ENCODE assay signal across 19 cellular contexts in genomic region chr2:150885774-150886386, GRCh38.
A peak's percentile ranks its signal among the peaks of the same experiment; 100 is the strongest.
DNase-seq lines count a peak whose midpoint lies in the region; ATAC-seq, FAIRE-seq and TF ChIP-seq lines count a peak whose summit lies in the region.
"Had no signal": no experiment of that assay in that cellular context is flagged by ENCODE, and none has a peak within 500 bp of the region (broad histone marks: within the 10 kb centered on the region; RNA-seq: fewer than 3 reads in every experiment).

No MANE protein-coding gene starts in this region.

- no peak for ATAC-seq in HG03045 (IDR thresholded peaks at IDR 0.05; ENCODE audit: unreplicated experiment)
- ATAC-seq: A549, K562 had no signal

- H2BK12ac ChIP-seq in H1 (ENCODE audit: low read depth, low read length): no peak overlapping the region

- H3K27ac Mint-ChIP-seq in mesothelial cell of epicardium: peak overlapping the region; percentile 68
- H3K27ac Mint-ChIP-seq: CD4-positive, CD25-positive, alpha-beta regulatory T cell; H9 had no signal

- H3K79me2 ChIP-seq in H1 (ENCODE audit: control insufficient read depth in 1 of 2, insufficient read depth in 2 of 2, low read length in 2 of 2): no peaks in the 10 kb centered on the region

- H3K9me3 Mint-ChIP-seq in mesothelial cell of epicardium: peaks cover 6% of the 10 kb centered on the region
- H3K9me3 Mint-ChIP-seq: H9 had no signal

- TF ChIP-seq RAD21 in H1 (IDR thresholded peaks at IDR 0.05 in 1 of 2, conservative IDR thresholded peaks at IDR 0.05 in 1 of 2; ENCODE audit: low read depth in 2 of 2, low read length in 2 of 2): no peak

- no peak overlapping the region for H3K4me3 Mint-ChIP-seq in mesothelial cell of epicardium
- H3K4me3 Mint-ChIP-seq: CD4-positive, CD25-positive, alpha-beta regulatory T cell; H9 had no signal

- no peak overlapping the region for H2BK20ac ChIP-seq in H1 (ENCODE audit: low read length)

- H3K23ac ChIP-seq in H1 (ENCODE audit: insufficient read length): no peak overlapping the region

- no TSS peak for BruUV-seq in A673 (replicated peaks; lab: Mats Ljungman, UMichigan)

- H4K20me1 ChIP-seq in H1 (replicated peaks in 1 of 2; ENCODE audit: control insufficient read depth in 1 of 2, insufficient read depth in 2 of 2, low read length in 2 of 2): no peaks in the 10 kb centered on the region

- H2BK120ac ChIP-seq in H1 (replicated peaks; ENCODE audit: low read depth, low read length): no peak overlapping the region

- H3K27me3 ChIP-seq in A673 (replicated peaks; ENCODE audit: insufficient read depth, low read depth, low read length, poor library complexity): no peaks in the 10 kb centered on the region
- H3K27me3 ChIP-seq in H1 (replicated peaks in 1 of 4; ENCODE audit: control insufficient read depth in 3 of 4, extremely low read depth in 1 of 4, insufficient read depth in 3 of 4, low read length in 3 of 4): peaks cover 0 to 2% (median 0%) of the 10 kb centered on the region in 4 experiments; a peak in 2 of 7 replicates
- no peaks in the 10 kb centered on the region for H3K27me3 ChIP-seq in tibial artery

- no peak for TF ChIP-seq POLR2A in H1 (IDR thresholded peaks at IDR 0.05; ENCODE audit: control extremely low read depth in 1 of 2, low read depth in 2 of 2, low read length in 2 of 2)

- H3K4me3 ChIP-seq in A673 (ENCODE audit: low read depth, low read length, poor library complexity, severe bottlenecking) (no peak overlapping the region), H1 (ENCODE audit: extremely low read depth in 1 of 4, insufficient read depth in 2 of 4, low read depth in 3 of 4, low read length in 4 of 4) (no peak overlapping the region), tibial artery (no peak overlapping the region)
- H3K4me3 ChIP-seq: A549, K562 had no signal

- H3K4ac ChIP-seq in H1 (replicated peaks; ENCODE audit: insufficient read length, low read depth, low read length): no peak overlapping the region

- CTCF ChIA-PET in A673 (lab: Charles Lee): no interaction called here
- CTCF ChIA-PET in H1 (lab: Charles Lee; ENCODE audit: partially characterized antibody): interaction anchor here (0.6 kb wide), 1 partner anchor 126 kb away, joined by 3 read pairs; no protein-coding TSS in a partner anchor

- H3K27me3 Mint-ChIP-seq in mesothelial cell of epicardium (ENCODE audit: low read depth): no peaks in the 10 kb centered on the region
- H3K27me3 Mint-ChIP-seq: CD4-positive, CD25-positive, alpha-beta regulatory T cell had no signal

- no peaks in the 10 kb centered on the region for H3K23me2 ChIP-seq in H1 (ENCODE audit: low read depth, low read length)

- H2AK5ac ChIP-seq in H1 (ENCODE audit: low read depth, low read length): no peak overlapping the region

- no peak overlapping the region for H4K91ac ChIP-seq in H1 (replicated peaks; ENCODE audit: insufficient read length, low read length)

- intact Hi-C loops in A673 (cut with micrococcal nuclease; ENCODE audit: unreplicated experiment): no loop called here
- intact Hi-C loops in tibial artery (cut with DNase I; ENCODE audit: low total_unique reads): no loop called here

- 89% methylated on average over 3 of the region's 3 CpGs; no CpG with 5 or more reads in 1 of the 2 experiments for WGBS in H1 (ENCODE audit: extremely low coverage in 1 of 2, insufficient coverage in 1 of 2, insufficient read length in 1 of 2, insufficient replicate concordance in 2 of 2, low coverage in 1 of 2, low lambda C conversion rate in 2 of 2, missing lambda C conversion rate in 1 of 2), 2 experiments

- no peak overlapping the region for H4K8ac ChIP-seq in H1 (ENCODE audit: extremely low read depth, insufficient read depth, low read length)

- H3K36me3 Mint-ChIP-seq in mesothelial cell of epicardium: no peaks in the 10 kb centered on the region
- H3K36me3 Mint-ChIP-seq: CD4-positive, CD25-positive, alpha-beta regulatory T cell had no signal

- no peak overlapping the region for H3K56ac ChIP-seq in H1 (replicated peaks; ENCODE audit: insufficient read length, low read depth, low read length)

- peaks cover 10% of the 10 kb centered on the region for H3K4me1 Mint-ChIP-seq in mesothelial cell of epicardium
- H3K4me1 Mint-ChIP-seq: CD4-positive, CD25-positive, alpha-beta regulatory T cell had no signal

- POLR2A ChIA-PET in A673 (lab: Charles Lee; ENCODE audit: low non-redundant PET): no interaction called here
- POLR2A ChIA-PET in H1 (lab: Charles Lee; ENCODE audit: partially characterized antibody): no interaction called here

- peak; percentile 57 for DNase-seq in A673 (ENCODE audit: low spot score)
- DNase-seq in SK-N-DZ (ENCODE audit: low spot score): peak; percentile 97
- DNase-seq in H1 (ENCODE audit: low read depth in 1 of 2, low spot score in 2 of 2): no peak
- DNase-seq in mesothelial cell of epicardium (ENCODE audit: low spot score in 2 of 2, unreplicated experiment in 2 of 2): no peak
- no peak for DNase-seq in tibial artery
- DNase-seq in activated CD4-positive, CD25-positive, alpha-beta regulatory T cell (lab: John Stamatoyannopoulos, UW): no peak
- no peak for DNase-seq in DMS153 (lab: John Stamatoyannopoulos, UW)
- DNase-seq: C1 segment of cervical spinal cord; Caco-2; CD4-positive, CD25-positive, alpha-beta regulatory T cell; DMS79 treated with DMSO at 0.1 percent for 48 hours; GF-D8; GOT3; H9 had no signal

- H3K9me3 ChIP-seq in A673 (ENCODE audit: low read depth, low read length, poor library complexity, severe bottlenecking) (no peaks in the 10 kb centered on the region), H1 (ENCODE audit: insufficient read depth in 2 of 2, low read depth in 1 of 2, low read length in 1 of 2) (no peaks in the 10 kb centered on the region), tibial artery (no peaks in the 10 kb centered on the region)
- H3K9me3 ChIP-seq: A549, Caco-2 had no signal

- no peak overlapping the region for H2BK5ac ChIP-seq in H1 (ENCODE audit: low read depth, low read length)

- H3K14ac ChIP-seq in H1 (ENCODE audit: insufficient read length): no peak overlapping the region

- no peak overlapping the region for H2AFZ ChIP-seq in H1 (ENCODE audit: low read length)

- TF ChIP-seq EP300 in H1 (IDR thresholded peaks at IDR 0.05; ENCODE audit: borderline replicate concordance in 1 of 2, low read depth in 2 of 2, low read length in 2 of 2): no peak

- H4K5ac ChIP-seq in H1 (ENCODE audit: insufficient read length, low read depth, low read length): no peak overlapping the region

- H3K27ac ChIP-seq in A673 (ENCODE audit: low read depth, low read length, poor library complexity, severe bottlenecking) (no peak overlapping the region), H1 (ENCODE audit: low read depth, low read length) (no peak overlapping the region), tibial artery (no peak overlapping the region)
- H3K27ac ChIP-seq: 22Rv1, A549 had no signal

- no peaks in the 10 kb centered on the region for H3K79me1 ChIP-seq in H1 (ENCODE audit: low read depth, low read length)

- no peak overlapping the region for H3K4me2 ChIP-seq in H1 (ENCODE audit: insufficient read depth in 1 of 2, low read depth in 2 of 2, low read length in 2 of 2)
- H3K4me2 ChIP-seq: A549 had no signal

- H3K9ac ChIP-seq in H1 (replicated peaks in 1 of 4; ENCODE audit: extremely low read depth in 1 of 4, low read depth in 3 of 4, low read length in 3 of 4): no peak overlapping the region

- H3K18ac ChIP-seq in H1 (ENCODE audit: extremely low read depth, low read length): 0 out of 2 replicates have a peak overlapping the region, but pooled peaks have one; percentile 20

- no peaks in the 10 kb centered on the region for H3K36me3 ChIP-seq in A673 (ENCODE audit: insufficient read depth, low read length, poor library complexity, severe bottlenecking)
- no peaks in the 10 kb centered on the region for H3K36me3 ChIP-seq in H1 (ENCODE audit: control insufficient read depth in 2 of 4, insufficient read depth in 4 of 4, low read length in 3 of 4)
- H3K36me3 ChIP-seq in tibial artery: no peaks in the 10 kb centered on the region

- FAIRE-seq in H1 (lab: Jason Lieb, UNC): no peak
- FAIRE-seq: A549, HTR-8/SVneo, K562 had no signal

- H2BK15ac ChIP-seq in H1 (ENCODE audit: low read length): no peak overlapping the region; the same call in 1 of the 2 replicates

- H3K4me1 ChIP-seq in A673 (ENCODE audit: insufficient read depth, low read length, poor library complexity, severe bottlenecking) (peaks cover 3% of the 10 kb centered on the region), H1 (replicated peaks in 1 of 4; ENCODE audit: control insufficient read depth in 3 of 4, insufficient read depth in 4 of 4, low read length in 3 of 4) (no peaks in the 10 kb centered on the region), tibial artery (no peaks in the 10 kb centered on the region)
- H3K4me1 ChIP-seq: A549 had no signal

- TF ChIP-seq CTCF in A673 (conservative IDR thresholded peaks at IDR 0.05; ENCODE audit: low read depth, low read length) (no peak), H1 (IDR thresholded peaks at IDR 0.05; ENCODE audit: control extremely low read depth in 1 of 3, insufficient read depth in 1 of 3, low read depth in 1 of 3, low read length in 3 of 3) (no peak), mesothelial cell of epicardium (IDR thresholded peaks at IDR 0.05; ENCODE audit: unreplicated experiment) (no peak), tibial artery (IDR thresholded peaks at IDR 0.05) (no peak)

TF ChIP-seq in H1, 55 proteins besides CTCF, POLR2A, EP300 and RAD21:
- no peak for TF ChIP-seq MAFK (IDR thresholded peaks at IDR 0.05; ENCODE audit: low read depth, low read length)
- TF ChIP-seq ASH2L (IDR thresholded peaks at IDR 0.05; ENCODE audit: low read length): no peak
- TF ChIP-seq SP4 (IDR thresholded peaks at IDR 0.05; ENCODE audit: low read length): no peak
- no peak for TF ChIP-seq SUZ12 (IDR thresholded peaks at IDR 0.05; ENCODE audit: low read length)
- TF ChIP-seq HDAC2 (IDR thresholded peaks at IDR 0.05; ENCODE audit: borderline replicate concordance in 1 of 2, low read depth in 2 of 2, low read length in 2 of 2): no peak

Comparison
In these comparisons a context has a peak if more than half of its experiments do, and no peak if none do; other contexts are left out.
1. DNase-seq: peak in A673 (single experiment) and SK-N-DZ (single experiment); none in H1 (0 of 2), mesothelial cell of epicardium (0 of 2), tibial artery (0 of 2), activated CD4-positive, CD25-positive, alpha-beta regulatory T cell (0 of 4) and DMS153 (single experiment).